1 cellular context compared by ENCODE assay signal in the genomic region with DNA sequence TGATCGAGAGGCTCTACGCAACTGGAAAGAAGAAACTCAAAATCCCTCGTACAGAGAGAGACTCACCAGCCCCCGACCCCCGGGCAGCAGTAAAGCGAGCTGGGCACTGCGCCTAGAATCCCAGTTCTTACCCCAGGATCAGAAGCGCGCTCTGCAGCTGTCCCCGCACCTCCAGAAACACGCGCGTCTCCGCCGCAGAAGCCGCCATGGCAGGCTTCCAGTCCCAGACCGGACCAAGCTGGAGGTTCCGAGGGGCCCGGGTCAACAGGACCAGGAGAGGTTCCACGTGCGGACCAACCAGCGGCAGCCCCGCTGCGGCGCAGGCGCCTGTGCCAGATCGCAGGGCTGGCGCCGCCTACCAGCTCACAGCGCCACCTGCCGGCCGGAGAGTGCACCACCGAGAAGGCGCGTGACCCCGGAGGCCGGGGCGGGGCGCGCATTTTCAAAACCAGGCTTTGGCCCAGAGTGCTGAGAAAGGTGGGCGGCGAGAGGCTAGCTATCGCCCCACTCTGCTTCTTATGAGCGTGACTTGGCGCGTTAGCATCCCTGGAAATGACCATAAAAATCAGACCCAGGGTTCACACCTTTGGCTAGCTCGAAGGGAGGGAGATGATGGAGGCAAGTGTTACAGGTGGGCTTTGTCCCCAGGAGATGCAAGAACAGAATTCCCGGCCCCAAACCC.
TF ChIP-seq lines count a peak whose summit lies in the region.

A gene with protein sequence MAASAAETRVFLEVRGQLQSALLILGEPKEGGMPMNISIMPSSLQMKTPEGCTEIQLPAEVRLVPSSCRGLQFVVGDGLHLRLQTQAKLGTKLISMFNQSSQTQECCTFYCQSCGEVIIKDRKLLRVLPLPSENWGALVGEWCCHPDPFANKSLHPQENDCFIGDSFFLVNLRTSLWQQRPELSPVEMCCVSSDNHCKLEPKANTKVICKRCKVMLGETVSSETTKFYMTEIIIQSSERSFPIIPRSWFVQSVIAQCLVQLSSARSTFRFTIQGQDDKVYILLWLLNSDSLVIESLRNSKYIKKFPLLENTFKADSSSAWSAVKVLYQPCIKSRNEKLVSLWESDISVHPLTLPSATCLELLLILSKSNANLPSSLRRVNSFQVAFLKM (minus strand): TSS at position 331 of the 682 bp plus-strand sequence. CDS start 123 bp downstream, at position 208.

TF ChIP-seq in HEK293, 187 proteins besides CTCF, POLR2A, EP300 and RAD21 (continued from another document and continues in another):
- TF ChIP-seq, protein P1, sequence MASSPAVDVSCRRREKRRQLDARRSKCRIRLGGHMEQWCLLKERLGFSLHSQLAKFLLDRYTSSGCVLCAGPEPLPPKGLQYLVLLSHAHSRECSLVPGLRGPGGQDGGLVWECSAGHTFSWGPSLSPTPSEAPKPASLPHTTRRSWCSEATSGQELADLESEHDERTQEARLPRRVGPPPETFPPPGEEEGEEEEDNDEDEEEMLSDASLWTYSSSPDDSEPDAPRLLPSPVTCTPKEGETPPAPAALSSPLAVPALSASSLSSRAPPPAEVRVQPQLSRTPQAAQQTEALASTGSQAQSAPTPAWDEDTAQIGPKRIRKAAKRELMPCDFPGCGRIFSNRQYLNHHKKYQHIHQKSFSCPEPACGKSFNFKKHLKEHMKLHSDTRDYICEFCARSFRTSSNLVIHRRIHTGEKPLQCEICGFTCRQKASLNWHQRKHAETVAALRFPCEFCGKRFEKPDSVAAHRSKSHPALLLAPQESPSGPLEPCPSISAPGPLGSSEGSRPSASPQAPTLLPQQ (tag by site-specific recombination; IDR thresholded peaks at IDR 0.05), result no peak
- TF ChIP-seq, protein P2, sequence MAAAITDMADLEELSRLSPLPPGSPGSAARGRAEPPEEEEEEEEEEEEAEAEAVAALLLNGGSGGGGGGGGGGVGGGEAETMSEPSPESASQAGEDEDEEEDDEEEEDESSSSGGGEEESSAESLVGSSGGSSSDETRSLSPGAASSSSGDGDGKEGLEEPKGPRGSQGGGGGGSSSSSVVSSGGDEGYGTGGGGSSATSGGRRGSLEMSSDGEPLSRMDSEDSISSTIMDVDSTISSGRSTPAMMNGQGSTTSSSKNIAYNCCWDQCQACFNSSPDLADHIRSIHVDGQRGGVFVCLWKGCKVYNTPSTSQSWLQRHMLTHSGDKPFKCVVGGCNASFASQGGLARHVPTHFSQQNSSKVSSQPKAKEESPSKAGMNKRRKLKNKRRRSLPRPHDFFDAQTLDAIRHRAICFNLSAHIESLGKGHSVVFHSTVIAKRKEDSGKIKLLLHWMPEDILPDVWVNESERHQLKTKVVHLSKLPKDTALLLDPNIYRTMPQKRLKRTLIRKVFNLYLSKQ (tag by site-specific recombination; IDR thresholded peaks at IDR 0.05; ENCODE audit: borderline replicate concordance), result no peak
- TF ChIP-seq ZBTB8A (tag by site-specific recombination; IDR thresholded peaks at IDR 0.05), result peak; percentile 58
- TF ChIP-seq, protein P3, sequence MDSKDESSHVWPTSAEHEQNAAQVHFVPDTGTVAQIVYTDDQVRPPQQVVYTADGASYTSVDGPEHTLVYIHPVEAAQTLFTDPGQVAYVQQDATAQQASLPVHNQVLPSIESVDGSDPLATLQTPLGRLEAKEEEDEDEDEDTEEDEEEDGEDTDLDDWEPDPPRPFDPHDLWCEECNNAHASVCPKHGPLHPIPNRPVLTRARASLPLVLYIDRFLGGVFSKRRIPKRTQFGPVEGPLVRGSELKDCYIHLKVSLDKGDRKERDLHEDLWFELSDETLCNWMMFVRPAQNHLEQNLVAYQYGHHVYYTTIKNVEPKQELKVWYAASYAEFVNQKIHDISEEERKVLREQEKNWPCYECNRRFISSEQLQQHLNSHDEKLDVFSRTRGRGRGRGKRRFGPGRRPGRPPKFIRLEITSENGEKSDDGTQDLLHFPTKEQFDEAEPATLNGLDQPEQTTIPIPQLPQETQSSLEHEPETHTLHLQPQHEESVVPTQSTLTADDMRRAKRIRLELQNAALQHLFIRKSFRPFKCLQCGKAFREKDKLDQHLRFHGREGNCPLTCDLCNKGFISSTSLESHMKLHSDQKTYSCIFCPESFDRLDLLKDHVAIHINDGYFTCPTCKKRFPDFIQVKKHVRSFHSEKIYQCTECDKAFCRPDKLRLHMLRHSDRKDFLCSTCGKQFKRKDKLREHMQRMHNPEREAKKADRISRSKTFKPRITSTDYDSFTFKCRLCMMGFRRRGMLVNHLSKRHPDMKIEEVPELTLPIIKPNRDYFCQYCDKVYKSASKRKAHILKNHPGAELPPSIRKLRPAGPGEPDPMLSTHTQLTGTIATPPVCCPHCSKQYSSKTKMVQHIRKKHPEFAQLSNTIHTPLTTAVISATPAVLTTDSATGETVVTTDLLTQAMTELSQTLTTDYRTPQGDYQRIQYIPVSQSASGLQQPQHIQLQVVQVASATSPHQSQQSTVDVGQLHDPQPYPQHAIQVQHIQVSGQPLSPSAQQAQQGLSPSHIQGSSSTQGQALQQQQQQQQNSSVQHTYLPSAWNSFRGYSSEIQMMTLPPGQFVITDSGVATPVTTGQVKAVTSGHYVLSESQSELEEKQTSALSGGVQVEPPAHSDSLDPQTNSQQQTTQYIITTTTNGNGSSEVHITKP (tag by site-specific recombination; IDR thresholded peaks at IDR 0.05), result peak; percentile 96
- peak; percentile 65 for TF ChIP-seq GLIS1 (tag by site-specific recombination; IDR thresholded peaks at IDR 0.05)
- TF ChIP-seq ZFP69B (tag by site-specific recombination; IDR thresholded peaks at IDR 0.05), result 0 out of 2 replicates have a peak, but pooled peaks have one; percentile 39
- TF ChIP-seq, protein P4, sequence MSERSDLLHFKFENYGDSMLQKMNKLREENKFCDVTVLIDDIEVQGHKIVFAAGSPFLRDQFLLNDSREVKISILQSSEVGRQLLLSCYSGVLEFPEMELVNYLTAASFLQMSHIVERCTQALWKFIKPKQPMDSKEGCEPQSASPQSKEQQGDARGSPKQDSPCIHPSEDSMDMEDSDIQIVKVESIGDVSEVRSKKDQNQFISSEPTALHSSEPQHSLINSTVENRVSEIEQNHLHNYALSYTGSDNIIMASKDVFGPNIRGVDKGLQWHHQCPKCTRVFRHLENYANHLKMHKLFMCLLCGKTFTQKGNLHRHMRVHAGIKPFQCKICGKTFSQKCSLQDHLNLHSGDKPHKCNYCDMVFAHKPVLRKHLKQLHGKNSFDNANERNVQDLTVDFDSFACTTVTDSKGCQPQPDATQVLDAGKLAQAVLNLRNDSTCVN (tag by site-specific recombination; optimal IDR thresholded peaks at IDR 0.05), result peak; percentile 99
- TF ChIP-seq, protein P5, sequence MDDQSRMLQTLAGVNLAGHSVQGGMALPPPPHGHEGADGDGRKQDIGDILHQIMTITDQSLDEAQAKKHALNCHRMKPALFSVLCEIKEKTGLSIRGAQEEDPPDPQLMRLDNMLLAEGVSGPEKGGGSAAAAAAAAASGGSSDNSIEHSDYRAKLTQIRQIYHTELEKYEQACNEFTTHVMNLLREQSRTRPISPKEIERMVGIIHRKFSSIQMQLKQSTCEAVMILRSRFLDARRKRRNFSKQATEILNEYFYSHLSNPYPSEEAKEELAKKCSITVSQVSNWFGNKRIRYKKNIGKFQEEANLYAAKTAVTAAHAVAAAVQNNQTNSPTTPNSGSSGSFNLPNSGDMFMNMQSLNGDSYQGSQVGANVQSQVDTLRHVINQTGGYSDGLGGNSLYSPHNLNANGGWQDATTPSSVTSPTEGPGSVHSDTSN (CRISPR knock-in tag; IDR thresholded peaks at IDR 0.05), result peak; percentile 90
- no peak for TF ChIP-seq ZNF350 (tag by site-specific recombination; IDR thresholded peaks at IDR 0.05)
- peak; percentile 49; the same call in 1 of the 2 replicates for TF ChIP-seq KLF7 (tag by site-specific recombination; IDR thresholded peaks at IDR 0.05; ENCODE audit: borderline replicate concordance)
- TF ChIP-seq ZIC2 (tag by site-specific recombination; IDR thresholded peaks at IDR 0.05), result peak; percentile 47; the same call in 1 of the 2 replicates
- peak; percentile 40; the same call in 1 of the 2 replicates for TF ChIP-seq YY2 (tag by site-specific recombination; IDR thresholded peaks at IDR 0.05)
- TF ChIP-seq ZEB2 (tag by site-specific recombination; IDR thresholded peaks at IDR 0.05), result peak; percentile 67
- TF ChIP-seq ZSCAN23 (tag by site-specific recombination; IDR thresholded peaks at IDR 0.05), result 0 out of 2 replicates have a peak, but pooled peaks have one; percentile 22
- TF ChIP-seq ZNF596 (tag by site-specific recombination; IDR thresholded peaks at IDR 0.05), result peak; percentile 47; the same call in 1 of the 2 replicates
- TF ChIP-seq ZNF391 (tag by site-specific recombination; IDR thresholded peaks at IDR 0.05; ENCODE audit: borderline replicate concordance, low read depth), result 0 out of 2 replicates have a peak, but pooled peaks have one; percentile 16
- peak; percentile 83 for TF ChIP-seq ZNF335 (tag by site-specific recombination; conservative IDR thresholded peaks at IDR 0.05)
- TF ChIP-seq ZNF677 (tag by site-specific recombination; IDR thresholded peaks at IDR 0.05), result no peak
- no peak for TF ChIP-seq ZNF529 (tag by site-specific recombination; IDR thresholded peaks at IDR 0.05; ENCODE audit: insufficient replicate concordance)
- no peak for TF ChIP-seq ZNF19 (tag by site-specific recombination; IDR thresholded peaks at IDR 0.05; ENCODE audit: low read depth)
- TF ChIP-seq, protein P6, sequence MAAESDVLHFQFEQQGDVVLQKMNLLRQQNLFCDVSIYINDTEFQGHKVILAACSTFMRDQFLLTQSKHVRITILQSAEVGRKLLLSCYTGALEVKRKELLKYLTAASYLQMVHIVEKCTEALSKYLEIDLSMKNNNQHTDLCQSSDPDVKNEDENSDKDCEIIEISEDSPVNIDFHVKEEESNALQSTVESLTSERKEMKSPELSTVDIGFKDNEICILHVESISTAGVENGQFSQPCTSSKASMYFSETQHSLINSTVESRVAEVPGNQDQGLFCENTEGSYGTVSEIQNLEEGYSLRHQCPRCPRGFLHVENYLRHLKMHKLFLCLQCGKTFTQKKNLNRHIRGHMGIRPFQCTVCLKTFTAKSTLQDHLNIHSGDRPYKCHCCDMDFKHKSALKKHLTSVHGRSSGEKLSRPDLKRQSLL (tag by site-specific recombination; IDR thresholded peaks at IDR 0.05), result 0 out of 2 replicates have a peak, but pooled peaks have one; percentile 10
- TF ChIP-seq KLF16 (tag by site-specific recombination; IDR thresholded peaks at IDR 0.05), result peak; percentile 50
- TF ChIP-seq ZNF146 (tag by site-specific recombination; IDR thresholded peaks at IDR 0.05), result 0 out of 2 replicates have a peak, but pooled peaks have one; percentile 9
- no peak for TF ChIP-seq MEIS1 (CRISPR knock-in tag; IDR thresholded peaks at IDR 0.05; ENCODE audit: borderline replicate concordance)
- TF ChIP-seq ZNF394 (tag by site-specific recombination; IDR thresholded peaks at IDR 0.05; ENCODE audit: borderline replicate concordance), result peak; percentile 74
- TF ChIP-seq, protein P7, sequence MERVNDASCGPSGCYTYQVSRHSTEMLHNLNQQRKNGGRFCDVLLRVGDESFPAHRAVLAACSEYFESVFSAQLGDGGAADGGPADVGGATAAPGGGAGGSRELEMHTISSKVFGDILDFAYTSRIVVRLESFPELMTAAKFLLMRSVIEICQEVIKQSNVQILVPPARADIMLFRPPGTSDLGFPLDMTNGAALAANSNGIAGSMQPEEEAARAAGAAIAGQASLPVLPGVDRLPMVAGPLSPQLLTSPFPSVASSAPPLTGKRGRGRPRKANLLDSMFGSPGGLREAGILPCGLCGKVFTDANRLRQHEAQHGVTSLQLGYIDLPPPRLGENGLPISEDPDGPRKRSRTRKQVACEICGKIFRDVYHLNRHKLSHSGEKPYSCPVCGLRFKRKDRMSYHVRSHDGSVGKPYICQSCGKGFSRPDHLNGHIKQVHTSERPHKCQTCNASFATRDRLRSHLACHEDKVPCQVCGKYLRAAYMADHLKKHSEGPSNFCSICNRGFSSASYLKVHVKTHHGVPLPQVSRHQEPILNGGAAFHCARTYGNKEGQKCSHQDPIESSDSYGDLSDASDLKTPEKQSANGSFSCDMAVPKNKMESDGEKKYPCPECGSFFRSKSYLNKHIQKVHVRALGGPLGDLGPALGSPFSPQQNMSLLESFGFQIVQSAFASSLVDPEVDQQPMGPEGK (tag by site-specific recombination; IDR thresholded peaks at IDR 0.05), result peak; percentile 55
- TF ChIP-seq, protein P8, sequence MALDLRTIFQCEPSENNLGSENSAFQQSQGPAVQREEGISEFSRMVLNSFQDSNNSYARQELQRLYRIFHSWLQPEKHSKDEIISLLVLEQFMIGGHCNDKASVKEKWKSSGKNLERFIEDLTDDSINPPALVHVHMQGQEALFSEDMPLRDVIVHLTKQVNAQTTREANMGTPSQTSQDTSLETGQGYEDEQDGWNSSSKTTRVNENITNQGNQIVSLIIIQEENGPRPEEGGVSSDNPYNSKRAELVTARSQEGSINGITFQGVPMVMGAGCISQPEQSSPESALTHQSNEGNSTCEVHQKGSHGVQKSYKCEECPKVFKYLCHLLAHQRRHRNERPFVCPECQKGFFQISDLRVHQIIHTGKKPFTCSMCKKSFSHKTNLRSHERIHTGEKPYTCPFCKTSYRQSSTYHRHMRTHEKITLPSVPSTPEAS (tag by site-specific recombination; IDR thresholded peaks at IDR 0.05), result no peak
- TF ChIP-seq SCRT1 (tag by site-specific recombination; IDR thresholded peaks at IDR 0.05; ENCODE audit: borderline replicate concordance), result peak; percentile 93
- TF ChIP-seq KLF1 (tag by site-specific recombination; IDR thresholded peaks at IDR 0.05), result peak; percentile 69
- TF ChIP-seq ZNF138 (tag by site-specific recombination; IDR thresholded peaks at IDR 0.05; ENCODE audit: borderline replicate concordance), result no peak
- no peak for TF ChIP-seq ZNF560 (tag by site-specific recombination; IDR thresholded peaks at IDR 0.05; ENCODE audit: borderline replicate concordance)
- TF ChIP-seq ZNF629 (tag by site-specific recombination; IDR thresholded peaks at IDR 0.05), result peak; percentile 61
- TF ChIP-seq ZNF302 (tag by site-specific recombination; IDR thresholded peaks at IDR 0.05; ENCODE audit: low read depth), result no peak
- peak; percentile 90 for TF ChIP-seq GLIS2 (tag by site-specific recombination; IDR thresholded peaks at IDR 0.05)
